32 cellular contexts compared by ENCODE assay signal in genomic region chr18:7541835-7542234, GRCh38.
"Had no signal": no experiment of that assay in that cellular context is flagged by ENCODE, and none has a peak within 500 bp of the region (broad histone marks: within the 10 kb centered on the region; RNA-seq: fewer than 3 reads in every experiment).

No MANE protein-coding gene starts in this region.

- H3K36me3 Mint-ChIP-seq: activated naive CD4-positive, alpha-beta T cell treated with anti-CD3 and anti-CD28 coated beads, Interleukin-2, amount 50 U/mL, for 24 hours; activated naive CD8-positive, alpha-beta T cell treated with anti-CD3 and anti-CD28 coated beads for 36 hours; WTC11 had no signal

- H3K27ac ChIP-seq: adrenal gland, body of pancreas, epithelial cell of prostate, VCaP had no signal

- DNase-seq: activated CD4-positive, alpha-beta memory T cell treated with anti-CD3 and anti-CD28 coated beads, Interleukin-2, amount 10 ng/mL, durations not matched to agents 7 days and 5 days; activated CD4-positive, alpha-beta T cell treated with anti-CD3 and anti-CD28 coated beads for 1 hour; activated CD4-positive, alpha-beta T cell treated with anti-CD3 and anti-CD28 coated beads for 4 hours; activated CD4-positive, alpha-beta T cell treated with anti-CD3 and anti-CD28 coated beads, Interleukin-2, amount 10 ng/mL, durations not matched to agents 7 days and 5 days; activated CD4-positive, alpha-beta T cell treated with anti-CD3 and anti-CD28 coated beads, Interleukin-2, amount 50 U/mL, for 4 hours; activated CD8-positive, alpha-beta memory T cell treated with anti-CD3 and anti-CD28 coated beads, Interleukin-2, amount 50 U/mL, for 48 hours; activated effector memory CD4-positive, alpha-beta T cell treated with Interleukin-2 at 50 U/mL for 16 hours; activated naive CD4-positive, alpha-beta T cell treated with anti-CD3 and anti-CD28 coated beads for 36 hours; activated naive CD8-positive, alpha-beta T cell treated with anti-CD3 and anti-CD28 coated beads for 36 hours; activated naive CD8-positive, alpha-beta T cell treated with anti-CD3 and anti-CD28 coated beads, Interleukin-2, amount 50 U/mL, for 24 hours; activated T-cell treated with anti-CD3 and anti-CD28 coated beads for 4 hours; activated T-cell treated with anti-CD3 and anti-CD28 coated beads, Interleukin-2, amount 50 U/mL, for 24 hours; activated T-cell treated with anti-CD3 and anti-CD28 coated beads, Interleukin-2, amount 50 U/mL, for 72 hours; adrenal gland; amygdala; aorta; body of pancreas; caudate nucleus; cortex of kidney; dermis blood vessel endothelial cell; effector CD4-positive, alpha-beta T cell; effector memory CD8-positive, alpha-beta T cell; foreskin fibroblast; T-helper 1 cell; T-helper 17 cell; T1000 had no signal

- ATAC-seq: activated naive CD8-positive, alpha-beta T cell treated with anti-CD3 and anti-CD28 coated beads, Interleukin-2, amount 50 U/mL, for 24 hours; activated T-cell treated with anti-CD3 and anti-CD28 coated beads, Interleukin-2, amount 50 U/mL, for 72 hours; body of pancreas; effector memory CD8-positive, alpha-beta T cell; esophagus mucosa; T-helper 17 cell; WTC11 had no signal

- H3K27ac Mint-ChIP-seq: activated CD4-positive, alpha-beta memory T cell treated with anti-CD3 and anti-CD28 coated beads, Interleukin-2, amount 10 ng/mL, durations not matched to agents 7 days and 5 days; activated CD4-positive, alpha-beta T cell treated with anti-CD3 and anti-CD28 coated beads, Interleukin-2, amount 10 ng/mL, durations not matched to agents 7 days and 5 days; activated naive CD4-positive, alpha-beta T cell treated with anti-CD3 and anti-CD28 coated beads for 36 hours; activated naive CD4-positive, alpha-beta T cell treated with anti-CD3 and anti-CD28 coated beads, Interleukin-2, amount 50 U/mL, for 24 hours; activated naive CD8-positive, alpha-beta T cell treated with anti-CD3 and anti-CD28 coated beads for 36 hours; activated naive CD8-positive, alpha-beta T cell treated with anti-CD3 and anti-CD28 coated beads, Interleukin-2, amount 50 U/mL, for 24 hours; activated T-cell treated with anti-CD3 and anti-CD28 coated beads, Interleukin-2, amount 50 U/mL, for 24 hours; activated T-cell treated with anti-CD3 and anti-CD28 coated beads, Interleukin-2, amount 50 U/mL, for 72 hours; effector memory CD8-positive, alpha-beta T cell; T-helper 17 cell; T-helper 2 cell treated with Interferon-gamma antibody and Interleukin-4, amounts not matched to agents 5 μg/mL and 100 μg/mL, for 36 hours; WTC11 had no signal

- H3K4me1 Mint-ChIP-seq: activated CD4-positive, alpha-beta memory T cell treated with anti-CD3 and anti-CD28 coated beads, Interleukin-2, amount 10 ng/mL, durations not matched to agents 7 days and 5 days; activated CD4-positive, alpha-beta T cell treated with anti-CD3 and anti-CD28 coated beads, Interleukin-2, amount 10 ng/mL, durations not matched to agents 7 days and 5 days; activated naive CD4-positive, alpha-beta T cell treated with anti-CD3 and anti-CD28 coated beads, Interleukin-2, amount 50 U/mL, for 24 hours; activated naive CD8-positive, alpha-beta T cell treated with anti-CD3 and anti-CD28 coated beads for 36 hours; activated naive CD8-positive, alpha-beta T cell treated with anti-CD3 and anti-CD28 coated beads, Interleukin-2, amount 50 U/mL, for 24 hours; T-helper 17 cell had no signal

- H3K4me3 ChIP-seq: adrenal gland, body of pancreas had no signal

- H3K9me3 Mint-ChIP-seq: activated CD4-positive, alpha-beta T cell treated with anti-CD3 and anti-CD28 coated beads, Interleukin-2, amount 10 ng/mL, durations not matched to agents 7 days and 5 days; activated naive CD4-positive, alpha-beta T cell treated with anti-CD3 and anti-CD28 coated beads for 36 hours; activated naive CD4-positive, alpha-beta T cell treated with anti-CD3 and anti-CD28 coated beads, Interleukin-2, amount 50 U/mL, for 24 hours; activated naive CD8-positive, alpha-beta T cell treated with anti-CD3 and anti-CD28 coated beads for 36 hours; activated naive CD8-positive, alpha-beta T cell treated with anti-CD3 and anti-CD28 coated beads, Interleukin-2, amount 50 U/mL, for 24 hours had no signal

- H3K4me1 ChIP-seq: adrenal gland, body of pancreas had no signal

- H3K4me3 Mint-ChIP-seq: activated CD4-positive, alpha-beta memory T cell treated with anti-CD3 and anti-CD28 coated beads, Interleukin-2, amount 10 ng/mL, durations not matched to agents 7 days and 5 days; activated CD4-positive, alpha-beta T cell treated with anti-CD3 and anti-CD28 coated beads, Interleukin-2, amount 10 ng/mL, durations not matched to agents 7 days and 5 days; activated naive CD4-positive, alpha-beta T cell treated with anti-CD3 and anti-CD28 coated beads for 36 hours; activated naive CD4-positive, alpha-beta T cell treated with anti-CD3 and anti-CD28 coated beads, Interleukin-2, amount 50 U/mL, for 24 hours; activated naive CD8-positive, alpha-beta T cell treated with anti-CD3 and anti-CD28 coated beads for 36 hours; activated naive CD8-positive, alpha-beta T cell treated with anti-CD3 and anti-CD28 coated beads, Interleukin-2, amount 50 U/mL, for 24 hours; activated T-cell treated with anti-CD3 and anti-CD28 coated beads, Interleukin-2, amount 50 U/mL, for 24 hours; activated T-cell treated with anti-CD3 and anti-CD28 coated beads, Interleukin-2, amount 50 U/mL, for 72 hours; effector memory CD8-positive, alpha-beta T cell; T-helper 17 cell; T-helper 2 cell treated with Interferon-gamma antibody and Interleukin-4, amounts not matched to agents 5 μg/mL and 100 μg/mL, for 36 hours; WTC11 had no signal

- H3K27me3 Mint-ChIP-seq: activated CD4-positive, alpha-beta memory T cell treated with anti-CD3 and anti-CD28 coated beads, Interleukin-2, amount 10 ng/mL, durations not matched to agents 7 days and 5 days; activated CD4-positive, alpha-beta T cell treated with anti-CD3 and anti-CD28 coated beads, Interleukin-2, amount 10 ng/mL, durations not matched to agents 7 days and 5 days; activated naive CD8-positive, alpha-beta T cell treated with anti-CD3 and anti-CD28 coated beads for 36 hours; activated naive CD8-positive, alpha-beta T cell treated with anti-CD3 and anti-CD28 coated beads, Interleukin-2, amount 50 U/mL, for 24 hours; activated T-cell treated with anti-CD3 and anti-CD28 coated beads, Interleukin-2, amount 50 U/mL, for 24 hours; effector memory CD8-positive, alpha-beta T cell; T-helper 17 cell had no signal

- H3K9me3 ChIP-seq: body of pancreas had no signal

- H3K27me3 ChIP-seq: adrenal gland, body of pancreas had no signal

- H3K36me3 ChIP-seq: adrenal gland had no signal
